In the genomic region with DNA sequence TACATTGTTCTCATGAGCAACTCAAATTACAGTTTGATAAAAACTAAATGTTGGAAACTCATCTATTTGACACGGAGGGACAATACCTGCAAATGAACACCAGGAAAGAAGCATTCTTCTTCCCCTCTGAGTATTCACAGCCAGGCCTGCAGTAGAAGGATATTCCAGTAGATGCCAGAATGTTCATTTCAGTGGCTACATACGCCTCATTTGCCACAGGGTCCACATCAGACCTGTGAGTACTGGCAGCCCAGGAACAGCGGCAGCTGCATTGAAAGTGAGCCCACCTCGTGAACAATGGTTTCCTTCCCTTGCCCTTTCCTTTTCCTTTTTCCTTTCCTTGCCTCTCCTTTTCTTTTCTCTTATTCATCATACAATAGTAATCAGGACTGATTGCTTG, we compare ENCODE assay signal across 1 cellular context.
TF ChIP-seq lines count a peak whose summit lies in the region.

No MANE protein-coding gene starts in this region.

TF ChIP-seq in IMR-90, 13 proteins besides CTCF, POLR2A, EP300 and RAD21:
- TF ChIP-seq CEBPB (IDR thresholded peaks at IDR 0.05; ENCODE audit: low read depth, low read length) = no peak
- no peak for TF ChIP-seq RCOR1 (IDR thresholded peaks at IDR 0.05; ENCODE audit: insufficient replicate concordance, low read length)
- no peak for TF ChIP-seq FOS (IDR thresholded peaks at IDR 0.05; ENCODE audit: low read depth, low read length)
- TF ChIP-seq, protein P1, sequence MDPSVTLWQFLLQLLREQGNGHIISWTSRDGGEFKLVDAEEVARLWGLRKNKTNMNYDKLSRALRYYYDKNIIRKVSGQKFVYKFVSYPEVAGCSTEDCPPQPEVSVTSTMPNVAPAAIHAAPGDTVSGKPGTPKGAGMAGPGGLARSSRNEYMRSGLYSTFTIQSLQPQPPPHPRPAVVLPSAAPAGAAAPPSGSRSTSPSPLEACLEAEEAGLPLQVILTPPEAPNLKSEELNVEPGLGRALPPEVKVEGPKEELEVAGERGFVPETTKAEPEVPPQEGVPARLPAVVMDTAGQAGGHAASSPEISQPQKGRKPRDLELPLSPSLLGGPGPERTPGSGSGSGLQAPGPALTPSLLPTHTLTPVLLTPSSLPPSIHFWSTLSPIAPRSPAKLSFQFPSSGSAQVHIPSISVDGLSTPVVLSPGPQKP (IDR thresholded peaks at IDR 0.05; ENCODE audit: borderline replicate concordance, low read depth, low read length) = no peak
- TF ChIP-seq CHD1 (IDR thresholded peaks at IDR 0.05; ENCODE audit: low read depth, low read length) = no peak
- TF ChIP-seq NFE2L2 (IDR thresholded peaks at IDR 0.05; ENCODE audit: low read depth, low read length) = no peak
- TF ChIP-seq, protein P2, sequence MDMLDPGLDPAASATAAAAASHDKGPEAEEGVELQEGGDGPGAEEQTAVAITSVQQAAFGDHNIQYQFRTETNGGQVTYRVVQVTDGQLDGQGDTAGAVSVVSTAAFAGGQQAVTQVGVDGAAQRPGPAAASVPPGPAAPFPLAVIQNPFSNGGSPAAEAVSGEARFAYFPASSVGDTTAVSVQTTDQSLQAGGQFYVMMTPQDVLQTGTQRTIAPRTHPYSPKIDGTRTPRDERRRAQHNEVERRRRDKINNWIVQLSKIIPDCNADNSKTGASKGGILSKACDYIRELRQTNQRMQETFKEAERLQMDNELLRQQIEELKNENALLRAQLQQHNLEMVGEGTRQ (IDR thresholded peaks at IDR 0.05; ENCODE audit: low read depth, low read length) = no peak
- TF ChIP-seq BHLHE40 (IDR thresholded peaks at IDR 0.05; ENCODE audit: low read depth, low read length) = no peak
- no peak for TF ChIP-seq MAZ (IDR thresholded peaks at IDR 0.05; ENCODE audit: borderline replicate concordance, low read depth, low read length)
- TF ChIP-seq MAFK (IDR thresholded peaks at IDR 0.05; ENCODE audit: low read depth, low read length) = no peak
- TF ChIP-seq SMC3 (IDR thresholded peaks at IDR 0.05; ENCODE audit: low read depth, low read length) = no peak
- no peak for TF ChIP-seq MXI1 (IDR thresholded peaks at IDR 0.05; ENCODE audit: borderline replicate concordance, low read depth, low read length)
- TF ChIP-seq RFX5 (IDR thresholded peaks at IDR 0.05; ENCODE audit: low read depth, low read length) = no peak
TF ChIP-seq in IMR-90: peak in this region for 0.
